Comparison of ENCODE assay signal across 8 cellular contexts in genomic region chr6:3457710-3458605, GRCh38. TPM values are rescaled to one million over a fixed set of nuclear protein-coding genes. Genes with fewer than 3 reads are reported as not detected.
DNase-seq lines count a peak whose midpoint lies in the region; ATAC-seq and TF ChIP-seq lines count a peak whose summit lies in the region.

No MANE protein-coding gene starts in this region.

- H3K9me3 Mint-ChIP-seq in activated T-cell treated with anti-CD3 and anti-CD28 coated beads, Interleukin-2, amount 50 U/mL, for 24 hours = no peaks in the 10 kb centered on the region
- H3K9me3 Mint-ChIP-seq in nephron = peaks cover 3% of the 10 kb centered on the region

- DNase-seq in COR-L47 (lab: John Stamatoyannopoulos, UW) = peak; percentile 50
- DNase-seq in NCI-H1436 (lab: John Stamatoyannopoulos, UW) = peak; percentile 70
- peak; percentile 45 for DNase-seq in activated T-cell treated with anti-CD3 and anti-CD28 coated beads, Interleukin-2, amount 50 U/mL, for 24 hours
- DNase-seq in fibroblast of the aortic adventitia (ENCODE audit: low read depth) = peak; percentile 36

- ATAC-seq in HG02763 (IDR thresholded peaks at IDR 0.05; ENCODE audit: unreplicated experiment) (no peak), GM18511 (IDR thresholded peaks at IDR 0.05; ENCODE audit: unreplicated experiment) (no peak), GM18517 (IDR thresholded peaks at IDR 0.05; ENCODE audit: unreplicated experiment) (no peak)

- peak overlapping the region; percentile 71 for H3K4me3 Mint-ChIP-seq in activated T-cell treated with anti-CD3 and anti-CD28 coated beads, Interleukin-2, amount 50 U/mL, for 24 hours
- peak overlapping the region; percentile 86 for H3K4me3 Mint-ChIP-seq in nephron

- H3K27me3 Mint-ChIP-seq in activated T-cell treated with anti-CD3 and anti-CD28 coated beads, Interleukin-2, amount 50 U/mL, for 24 hours = peaks cover 30% of the 10 kb centered on the region
- peaks cover 32% of the 10 kb centered on the region for H3K27me3 Mint-ChIP-seq in nephron (ENCODE audit: low read depth)

- H3K27ac Mint-ChIP-seq in activated T-cell treated with anti-CD3 and anti-CD28 coated beads, Interleukin-2, amount 50 U/mL, for 24 hours = peak overlapping the region; percentile 13
- H3K27ac Mint-ChIP-seq in nephron = peak overlapping the region in 2 of 3 experiments; percentile 27 to 53

- peak overlapping the region; percentile 80 for H3K4me3 ChIP-seq in fibroblast of the aortic adventitia (ENCODE audit: low read depth, low read length)

- H3K4me1 Mint-ChIP-seq in activated T-cell treated with anti-CD3 and anti-CD28 coated beads, Interleukin-2, amount 50 U/mL, for 24 hours (ENCODE audit: low read depth) = peaks cover 5% of the 10 kb centered on the region
- peaks cover 6% of the 10 kb centered on the region for H3K4me1 Mint-ChIP-seq in nephron

- TF ChIP-seq CTCF in fibroblast of the aortic adventitia (IDR thresholded peaks at IDR 0.05; ENCODE audit: insufficient read depth, low read length) = no peak
- no peak for TF ChIP-seq CTCF in nephron (IDR thresholded peaks at IDR 0.05; ENCODE audit: unreplicated experiment in 3 of 3)

- H3K36me3 Mint-ChIP-seq in activated T-cell treated with anti-CD3 and anti-CD28 coated beads, Interleukin-2, amount 50 U/mL, for 24 hours (ENCODE audit: low read depth) = no peaks in the 10 kb centered on the region
- no peaks in the 10 kb centered on the region for H3K36me3 Mint-ChIP-seq in nephron (ENCODE audit: low read depth)

RNA-seq across cellular contexts. Expression of gene SLC22A23, which starts 1.1 kb away (rescaled TPM):
- total RNA-seq in fibroblast of the aortic adventitia (ENCODE audit: low replicate concordance) = 7.8 and 9.0 TPM in 2 replicates
